15 cellular contexts compared by ENCODE assay signal in genomic region chr2:189570565-189570964, GRCh38. TPM values are rescaled to one million over a fixed set of nuclear protein-coding genes. Genes with fewer than 3 reads are reported as not detected.
DNase-seq lines count a peak whose midpoint lies in the region; ATAC-seq, FAIRE-seq and TF ChIP-seq lines count a peak whose summit lies in the region.
"Had no signal": no experiment of that assay in that cellular context is flagged by ENCODE, and none has a peak within 500 bp of the region (broad histone marks: within the 10 kb centered on the region; RNA-seq: fewer than 3 reads in every experiment).

No MANE protein-coding gene starts in this region.

- peak overlapping the region; percentile 19 for H3K4me2 ChIP-seq in skeletal muscle satellite cell (ENCODE audit: low read length)

- H3K4me3 ChIP-seq in skeletal muscle satellite cell (ENCODE audit: low read length) = no peak overlapping the region
- no peak overlapping the region for H3K4me3 ChIP-seq in colonic mucosa
- H3K4me3 ChIP-seq: lung had no signal

- no peak for FAIRE-seq in D721Med (lab: Jason Lieb, UNC)

- POLR2A ChIA-PET in T-cell (lab: Charles Lee) = interaction anchor here (0.6 to 1.1 kb wide), 2 partner anchors 10 to 142 kb away, joined by 4 to 5 read pairs; partner anchors contain the start of gene SLC40A1 (in 1 of the 2)

- H3K4me1 ChIP-seq in foreskin keratinocyte (peaks cover 7% of the 10 kb centered on the region), skeletal muscle satellite cell (ENCODE audit: control insufficient read depth, insufficient read depth, low read length) (peaks cover 27% of the 10 kb centered on the region), colonic mucosa (no peaks in the 10 kb centered on the region)

- intact Hi-C loops in colonic mucosa (cut with DNase I) = no loop called here

- no peak for TF ChIP-seq CTCF in foreskin keratinocyte (conservative IDR thresholded peaks at IDR 0.05)
- no peak for TF ChIP-seq CTCF in D721Med (IDR thresholded peaks at IDR 0.05; ENCODE audit: insufficient read depth, missing control alignments)
- TF ChIP-seq CTCF in colonic mucosa (IDR thresholded peaks at IDR 0.05) = no peak

- H3K4me1 Mint-ChIP-seq in T-cell = peaks cover 47 to 80% (median 72%) of the 10 kb centered on the region in 3 donors

- H3K36me3 Mint-ChIP-seq in T-cell = peaks cover 40% of the 10 kb centered on the region

- ATAC-seq in T-cell (replicated peaks in 1 of 4) (no peak), foreskin keratinocyte (peak; percentile 74)

- H3K36me3 ChIP-seq in skeletal muscle satellite cell (ENCODE audit: insufficient read depth, low read length) = no peaks in the 10 kb centered on the region
- no peaks in the 10 kb centered on the region for H3K36me3 ChIP-seq in colonic mucosa

- H3K27ac Mint-ChIP-seq in T-cell = peak overlapping the region; percentile 30 to 82
- H3K27ac Mint-ChIP-seq: progenitor cell of endocrine pancreas; stimulated activated naive CD8-positive, alpha-beta T cell treated with anti-CD3 and anti-CD28 coated beads, Interleukin-15, Interleukin-2, amounts not matched to agents 100 ng/mL and 50 ng/mL, for 24 hours had no signal

- H3K9me3 ChIP-seq in skeletal muscle satellite cell (replicated peaks; ENCODE audit: low read length) (no peaks in the 10 kb centered on the region), colonic mucosa (no peaks in the 10 kb centered on the region)

- DNase-seq in GM04504 (ENCODE audit: low read depth) = peak; percentile 49
- no peak for DNase-seq in T-cell
- DNase-seq in foreskin keratinocyte = peak; percentile 47 to 75
- no peak for DNase-seq in middle frontal gyrus (ENCODE audit: extremely low spot score, low spot score)
- DNase-seq in NCI-H187 treated with DMSO at 0.1 percent for 48 hours (lab: John Stamatoyannopoulos, UW) = no peak
- DNase-seq in D721Med (ENCODE audit: insufficient read length, low spot score) = no peak
- DNase-seq in colonic mucosa = no peak
- DNase-seq: activated CD4-positive, alpha-beta T cell treated with anti-CD3 and anti-CD28 coated beads, Interleukin-2, amount 50 U/mL, for 1 hour; activated gamma-delta T cell; Kasumi-1; stimulated activated CD4-positive, alpha-beta T cell treated with anti-CD3 and anti-CD28 coated beads, Interleukin-4, amount 100 ng/mL, for 1 hour had no signal

- H3K27ac ChIP-seq in foreskin keratinocyte = no peak overlapping the region
- no peak overlapping the region for H3K27ac ChIP-seq in colonic mucosa

- H3K27me3 Mint-ChIP-seq in T-cell = no peaks in the 10 kb centered on the region
- H3K27me3 Mint-ChIP-seq: progenitor cell of endocrine pancreas; stimulated activated naive CD8-positive, alpha-beta T cell treated with anti-CD3 and anti-CD28 coated beads, Interleukin-15, Interleukin-2, amounts not matched to agents 100 ng/mL and 50 ng/mL, for 24 hours had no signal

- H3K9me3 Mint-ChIP-seq in T-cell = peaks cover 0 to 6% (median 0%) of the 10 kb centered on the region in 3 donors
- H3K9me3 Mint-ChIP-seq: stimulated activated naive CD8-positive, alpha-beta T cell treated with anti-CD3 and anti-CD28 coated beads, Interleukin-15, Interleukin-2, amounts not matched to agents 100 ng/mL and 50 ng/mL, for 24 hours had no signal

- CTCF ChIA-PET in T-cell (lab: Charles Lee) = no interaction called here

- H3K4me3 Mint-ChIP-seq in T-cell = no peak overlapping the region
- H3K4me3 Mint-ChIP-seq: stimulated activated naive CD8-positive, alpha-beta T cell treated with anti-CD3 and anti-CD28 coated beads, Interleukin-15, Interleukin-2, amounts not matched to agents 100 ng/mL and 50 ng/mL, for 24 hours had no signal

- no peak overlapping the region for H3K9ac ChIP-seq in skeletal muscle satellite cell (ENCODE audit: low read depth, low read length)
- no peak overlapping the region for H3K9ac ChIP-seq in colonic mucosa (ENCODE audit: low read depth in 2 of 2, low read length in 2 of 2)

- H3K27me3 ChIP-seq in foreskin keratinocyte (peaks cover 9% of the 10 kb centered on the region), skeletal muscle satellite cell (ENCODE audit: control insufficient read depth, insufficient read depth, low read length) (no peaks in the 10 kb centered on the region), colonic mucosa (no peaks in the 10 kb centered on the region)

RNA-seq across cellular contexts. Expression of gene SLC40A1, which starts 10.0 kb away (rescaled TPM):
- total RNA-seq in T-cell (10 to 100 TPM; 20.7 to 43.7 (median 24.6) TPM), foreskin keratinocyte (0.04 and 0.07 TPM in 2 replicates), colonic mucosa (100 to 1,000 TPM in 1 of 2 donors, 10 to 100 TPM in 1; 43.6 to 183 TPM)
- 0.02 TPM in 2 replicates for polyA plus RNA-seq in foreskin keratinocyte
- total RNA-seq in skeletal muscle satellite cell (2012; rRNA removed) = 0.25 and 1.5 TPM in 2 replicates

Comparison
In these comparisons a context has a peak if more than half of its experiments do, and no peak if none do; other contexts are left out.
1. DNase-seq: peak in GM04504 (single experiment) and foreskin keratinocyte (2 of 2); none in T-cell (0 of 34), middle frontal gyrus (single experiment), NCI-H187 treated with DMSO at 0.1 percent for 48 hours (single experiment), D721Med (single experiment) and colonic mucosa (single experiment).
2. RNA of gene SLC40A1, which starts 10.0 kb away (total RNA-seq): 43.6 to 183 TPM in colonic mucosa and 20.7 to 43.7 TPM in T-cell; 0.04 to 0.07 TPM in foreskin keratinocyte; every median in the first group is over 10 times any median in the second.